1 cellular context compared by ENCODE assay signal in the genomic region with DNA sequence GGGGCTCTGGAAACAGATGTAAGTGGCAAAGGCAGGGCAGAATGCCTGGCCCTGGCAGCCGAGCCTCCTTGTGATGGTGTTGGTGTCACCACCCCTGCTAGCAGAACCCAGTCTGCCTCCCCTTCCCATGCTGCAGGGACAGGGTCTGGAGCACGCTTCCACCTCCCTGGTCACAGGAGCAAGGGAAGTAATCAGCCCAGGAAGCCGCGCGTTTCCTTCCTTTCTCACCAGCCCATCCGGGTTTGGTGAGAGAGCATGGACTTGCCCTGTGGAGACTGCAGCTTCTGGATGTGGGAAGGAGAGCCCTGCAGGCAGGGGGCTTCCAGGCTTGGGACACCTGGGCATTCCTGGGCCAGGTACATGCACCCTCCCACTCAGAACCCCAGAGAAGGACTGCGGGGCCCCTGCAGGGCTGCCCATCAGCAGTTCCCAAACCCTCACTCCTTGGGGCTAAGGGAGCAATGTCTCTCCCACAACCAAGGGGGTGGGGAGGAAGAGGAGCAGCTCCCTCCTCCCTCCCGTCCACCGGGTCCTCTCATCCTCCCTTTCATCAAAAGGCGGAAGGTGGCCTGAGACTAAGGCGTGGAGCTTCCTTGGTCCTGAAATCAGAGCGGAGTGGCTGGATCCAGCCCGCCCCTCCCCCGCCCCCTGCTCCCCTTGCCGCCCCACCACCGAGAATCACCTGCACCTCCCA.
TF ChIP-seq lines count a peak whose summit lies in the region.

No MANE protein-coding gene starts in this region.

TF ChIP-seq in WTC11, 78 proteins besides CTCF, POLR2A, EP300 and RAD21 (continued from another document):
- TF ChIP-seq, protein P1, sequence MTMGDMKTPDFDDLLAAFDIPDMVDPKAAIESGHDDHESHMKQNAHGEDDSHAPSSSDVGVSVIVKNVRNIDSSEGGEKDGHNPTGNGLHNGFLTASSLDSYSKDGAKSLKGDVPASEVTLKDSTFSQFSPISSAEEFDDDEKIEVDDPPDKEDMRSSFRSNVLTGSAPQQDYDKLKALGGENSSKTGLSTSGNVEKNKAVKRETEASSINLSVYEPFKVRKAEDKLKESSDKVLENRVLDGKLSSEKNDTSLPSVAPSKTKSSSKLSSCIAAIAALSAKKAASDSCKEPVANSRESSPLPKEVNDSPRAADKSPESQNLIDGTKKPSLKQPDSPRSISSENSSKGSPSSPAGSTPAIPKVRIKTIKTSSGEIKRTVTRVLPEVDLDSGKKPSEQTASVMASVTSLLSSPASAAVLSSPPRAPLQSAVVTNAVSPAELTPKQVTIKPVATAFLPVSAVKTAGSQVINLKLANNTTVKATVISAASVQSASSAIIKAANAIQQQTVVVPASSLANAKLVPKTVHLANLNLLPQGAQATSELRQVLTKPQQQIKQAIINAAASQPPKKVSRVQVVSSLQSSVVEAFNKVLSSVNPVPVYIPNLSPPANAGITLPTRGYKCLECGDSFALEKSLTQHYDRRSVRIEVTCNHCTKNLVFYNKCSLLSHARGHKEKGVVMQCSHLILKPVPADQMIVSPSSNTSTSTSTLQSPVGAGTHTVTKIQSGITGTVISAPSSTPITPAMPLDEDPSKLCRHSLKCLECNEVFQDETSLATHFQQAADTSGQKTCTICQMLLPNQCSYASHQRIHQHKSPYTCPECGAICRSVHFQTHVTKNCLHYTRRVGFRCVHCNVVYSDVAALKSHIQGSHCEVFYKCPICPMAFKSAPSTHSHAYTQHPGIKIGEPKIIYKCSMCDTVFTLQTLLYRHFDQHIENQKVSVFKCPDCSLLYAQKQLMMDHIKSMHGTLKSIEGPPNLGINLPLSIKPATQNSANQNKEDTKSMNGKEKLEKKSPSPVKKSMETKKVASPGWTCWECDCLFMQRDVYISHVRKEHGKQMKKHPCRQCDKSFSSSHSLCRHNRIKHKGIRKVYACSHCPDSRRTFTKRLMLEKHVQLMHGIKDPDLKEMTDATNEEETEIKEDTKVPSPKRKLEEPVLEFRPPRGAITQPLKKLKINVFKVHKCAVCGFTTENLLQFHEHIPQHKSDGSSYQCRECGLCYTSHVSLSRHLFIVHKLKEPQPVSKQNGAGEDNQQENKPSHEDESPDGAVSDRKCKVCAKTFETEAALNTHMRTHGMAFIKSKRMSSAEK (CRISPR knock-in tag; IDR thresholded peaks at IDR 0.05; ENCODE audit: borderline replicate concordance): no peak
- TF ChIP-seq OVOL2 (CRISPR knock-in tag; IDR thresholded peaks at IDR 0.05; ENCODE audit: borderline replicate concordance) (no peak), ZNF138 (CRISPR knock-in tag; conservative IDR thresholded peaks at IDR 0.05) (no peak)
- TF ChIP-seq, protein P2, sequence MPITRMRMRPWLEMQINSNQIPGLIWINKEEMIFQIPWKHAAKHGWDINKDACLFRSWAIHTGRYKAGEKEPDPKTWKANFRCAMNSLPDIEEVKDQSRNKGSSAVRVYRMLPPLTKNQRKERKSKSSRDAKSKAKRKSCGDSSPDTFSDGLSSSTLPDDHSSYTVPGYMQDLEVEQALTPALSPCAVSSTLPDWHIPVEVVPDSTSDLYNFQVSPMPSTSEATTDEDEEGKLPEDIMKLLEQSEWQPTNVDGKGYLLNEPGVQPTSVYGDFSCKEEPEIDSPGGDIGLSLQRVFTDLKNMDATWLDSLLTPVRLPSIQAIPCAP (CRISPR knock-in tag; IDR thresholded peaks at IDR 0.05): no peak
- TF ChIP-seq, protein P3, sequence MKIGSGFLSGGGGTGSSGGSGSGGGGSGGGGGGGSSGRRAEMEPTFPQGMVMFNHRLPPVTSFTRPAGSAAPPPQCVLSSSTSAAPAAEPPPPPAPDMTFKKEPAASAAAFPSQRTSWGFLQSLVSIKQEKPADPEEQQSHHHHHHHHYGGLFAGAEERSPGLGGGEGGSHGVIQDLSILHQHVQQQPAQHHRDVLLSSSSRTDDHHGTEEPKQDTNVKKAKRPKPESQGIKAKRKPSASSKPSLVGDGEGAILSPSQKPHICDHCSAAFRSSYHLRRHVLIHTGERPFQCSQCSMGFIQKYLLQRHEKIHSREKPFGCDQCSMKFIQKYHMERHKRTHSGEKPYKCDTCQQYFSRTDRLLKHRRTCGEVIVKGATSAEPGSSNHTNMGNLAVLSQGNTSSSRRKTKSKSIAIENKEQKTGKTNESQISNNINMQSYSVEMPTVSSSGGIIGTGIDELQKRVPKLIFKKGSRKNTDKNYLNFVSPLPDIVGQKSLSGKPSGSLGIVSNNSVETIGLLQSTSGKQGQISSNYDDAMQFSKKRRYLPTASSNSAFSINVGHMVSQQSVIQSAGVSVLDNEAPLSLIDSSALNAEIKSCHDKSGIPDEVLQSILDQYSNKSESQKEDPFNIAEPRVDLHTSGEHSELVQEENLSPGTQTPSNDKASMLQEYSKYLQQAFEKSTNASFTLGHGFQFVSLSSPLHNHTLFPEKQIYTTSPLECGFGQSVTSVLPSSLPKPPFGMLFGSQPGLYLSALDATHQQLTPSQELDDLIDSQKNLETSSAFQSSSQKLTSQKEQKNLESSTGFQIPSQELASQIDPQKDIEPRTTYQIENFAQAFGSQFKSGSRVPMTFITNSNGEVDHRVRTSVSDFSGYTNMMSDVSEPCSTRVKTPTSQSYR (CRISPR knock-in tag; IDR thresholded peaks at IDR 0.05): no peak
- TF ChIP-seq, protein P4, sequence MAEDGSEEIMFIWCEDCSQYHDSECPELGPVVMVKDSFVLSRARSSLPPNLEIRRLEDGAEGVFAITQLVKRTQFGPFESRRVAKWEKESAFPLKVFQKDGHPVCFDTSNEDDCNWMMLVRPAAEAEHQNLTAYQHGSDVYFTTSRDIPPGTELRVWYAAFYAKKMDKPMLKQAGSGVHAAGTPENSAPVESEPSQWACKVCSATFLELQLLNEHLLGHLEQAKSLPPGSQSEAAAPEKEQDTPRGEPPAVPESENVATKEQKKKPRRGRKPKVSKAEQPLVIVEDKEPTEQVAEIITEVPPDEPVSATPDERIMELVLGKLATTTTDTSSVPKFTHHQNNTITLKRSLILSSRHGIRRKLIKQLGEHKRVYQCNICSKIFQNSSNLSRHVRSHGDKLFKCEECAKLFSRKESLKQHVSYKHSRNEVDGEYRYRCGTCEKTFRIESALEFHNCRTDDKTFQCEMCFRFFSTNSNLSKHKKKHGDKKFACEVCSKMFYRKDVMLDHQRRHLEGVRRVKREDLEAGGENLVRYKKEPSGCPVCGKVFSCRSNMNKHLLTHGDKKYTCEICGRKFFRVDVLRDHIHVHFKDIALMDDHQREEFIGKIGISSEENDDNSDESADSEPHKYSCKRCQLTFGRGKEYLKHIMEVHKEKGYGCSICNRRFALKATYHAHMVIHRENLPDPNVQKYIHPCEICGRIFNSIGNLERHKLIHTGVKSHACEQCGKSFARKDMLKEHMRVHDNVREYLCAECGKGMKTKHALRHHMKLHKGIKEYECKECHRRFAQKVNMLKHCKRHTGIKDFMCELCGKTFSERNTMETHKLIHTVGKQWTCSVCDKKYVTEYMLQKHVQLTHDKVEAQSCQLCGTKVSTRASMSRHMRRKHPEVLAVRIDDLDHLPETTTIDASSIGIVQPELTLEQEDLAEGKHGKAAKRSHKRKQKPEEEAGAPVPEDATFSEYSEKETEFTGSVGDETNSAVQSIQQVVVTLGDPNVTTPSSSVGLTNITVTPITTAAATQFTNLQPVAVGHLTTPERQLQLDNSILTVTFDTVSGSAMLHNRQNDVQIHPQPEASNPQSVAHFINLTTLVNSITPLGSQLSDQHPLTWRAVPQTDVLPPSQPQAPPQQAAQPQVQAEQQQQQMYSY (CRISPR knock-in tag; IDR thresholded peaks at IDR 0.05): no peak
